Comparison of ENCODE assay signal across 2 cellular contexts in the genomic region with DNA sequence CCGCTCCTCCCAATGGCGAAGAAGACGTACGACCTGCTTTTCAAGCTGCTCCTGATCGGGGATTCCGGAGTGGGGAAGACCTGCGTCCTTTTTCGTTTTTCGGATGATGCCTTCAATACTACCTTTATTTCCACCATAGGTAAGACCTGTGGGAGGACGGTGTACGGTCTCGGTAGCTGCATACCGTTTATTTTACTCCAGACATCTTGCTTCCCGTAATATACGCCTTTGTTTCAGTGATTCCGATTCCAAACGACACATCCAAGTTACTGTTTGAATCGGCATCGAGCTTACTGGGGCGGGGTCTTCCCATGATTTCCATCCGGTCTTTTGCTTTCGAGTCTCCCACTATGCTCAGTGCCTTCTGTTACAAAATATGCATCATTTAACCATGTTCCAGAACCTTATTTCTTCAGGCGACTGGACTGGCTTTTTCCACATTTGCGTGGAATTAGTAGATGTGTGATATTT.
TF ChIP-seq lines count a peak whose summit lies in the region.

No MANE protein-coding gene starts in this region.

TF ChIP-seq in GM23338, 12 proteins besides CTCF, POLR2A, EP300 and RAD21 (continued from another document):
- no peak for TF ChIP-seq CREB1 (CRISPR knock-in tag; IDR thresholded peaks at IDR 0.05; ENCODE audit: low read depth)
- no peak for TF ChIP-seq STAT1 (IDR thresholded peaks at IDR 0.05; ENCODE audit: unreplicated experiment)
- TF ChIP-seq JUNB (IDR thresholded peaks at IDR 0.05; ENCODE audit: unreplicated experiment): no peak
- TF ChIP-seq, protein P1, sequence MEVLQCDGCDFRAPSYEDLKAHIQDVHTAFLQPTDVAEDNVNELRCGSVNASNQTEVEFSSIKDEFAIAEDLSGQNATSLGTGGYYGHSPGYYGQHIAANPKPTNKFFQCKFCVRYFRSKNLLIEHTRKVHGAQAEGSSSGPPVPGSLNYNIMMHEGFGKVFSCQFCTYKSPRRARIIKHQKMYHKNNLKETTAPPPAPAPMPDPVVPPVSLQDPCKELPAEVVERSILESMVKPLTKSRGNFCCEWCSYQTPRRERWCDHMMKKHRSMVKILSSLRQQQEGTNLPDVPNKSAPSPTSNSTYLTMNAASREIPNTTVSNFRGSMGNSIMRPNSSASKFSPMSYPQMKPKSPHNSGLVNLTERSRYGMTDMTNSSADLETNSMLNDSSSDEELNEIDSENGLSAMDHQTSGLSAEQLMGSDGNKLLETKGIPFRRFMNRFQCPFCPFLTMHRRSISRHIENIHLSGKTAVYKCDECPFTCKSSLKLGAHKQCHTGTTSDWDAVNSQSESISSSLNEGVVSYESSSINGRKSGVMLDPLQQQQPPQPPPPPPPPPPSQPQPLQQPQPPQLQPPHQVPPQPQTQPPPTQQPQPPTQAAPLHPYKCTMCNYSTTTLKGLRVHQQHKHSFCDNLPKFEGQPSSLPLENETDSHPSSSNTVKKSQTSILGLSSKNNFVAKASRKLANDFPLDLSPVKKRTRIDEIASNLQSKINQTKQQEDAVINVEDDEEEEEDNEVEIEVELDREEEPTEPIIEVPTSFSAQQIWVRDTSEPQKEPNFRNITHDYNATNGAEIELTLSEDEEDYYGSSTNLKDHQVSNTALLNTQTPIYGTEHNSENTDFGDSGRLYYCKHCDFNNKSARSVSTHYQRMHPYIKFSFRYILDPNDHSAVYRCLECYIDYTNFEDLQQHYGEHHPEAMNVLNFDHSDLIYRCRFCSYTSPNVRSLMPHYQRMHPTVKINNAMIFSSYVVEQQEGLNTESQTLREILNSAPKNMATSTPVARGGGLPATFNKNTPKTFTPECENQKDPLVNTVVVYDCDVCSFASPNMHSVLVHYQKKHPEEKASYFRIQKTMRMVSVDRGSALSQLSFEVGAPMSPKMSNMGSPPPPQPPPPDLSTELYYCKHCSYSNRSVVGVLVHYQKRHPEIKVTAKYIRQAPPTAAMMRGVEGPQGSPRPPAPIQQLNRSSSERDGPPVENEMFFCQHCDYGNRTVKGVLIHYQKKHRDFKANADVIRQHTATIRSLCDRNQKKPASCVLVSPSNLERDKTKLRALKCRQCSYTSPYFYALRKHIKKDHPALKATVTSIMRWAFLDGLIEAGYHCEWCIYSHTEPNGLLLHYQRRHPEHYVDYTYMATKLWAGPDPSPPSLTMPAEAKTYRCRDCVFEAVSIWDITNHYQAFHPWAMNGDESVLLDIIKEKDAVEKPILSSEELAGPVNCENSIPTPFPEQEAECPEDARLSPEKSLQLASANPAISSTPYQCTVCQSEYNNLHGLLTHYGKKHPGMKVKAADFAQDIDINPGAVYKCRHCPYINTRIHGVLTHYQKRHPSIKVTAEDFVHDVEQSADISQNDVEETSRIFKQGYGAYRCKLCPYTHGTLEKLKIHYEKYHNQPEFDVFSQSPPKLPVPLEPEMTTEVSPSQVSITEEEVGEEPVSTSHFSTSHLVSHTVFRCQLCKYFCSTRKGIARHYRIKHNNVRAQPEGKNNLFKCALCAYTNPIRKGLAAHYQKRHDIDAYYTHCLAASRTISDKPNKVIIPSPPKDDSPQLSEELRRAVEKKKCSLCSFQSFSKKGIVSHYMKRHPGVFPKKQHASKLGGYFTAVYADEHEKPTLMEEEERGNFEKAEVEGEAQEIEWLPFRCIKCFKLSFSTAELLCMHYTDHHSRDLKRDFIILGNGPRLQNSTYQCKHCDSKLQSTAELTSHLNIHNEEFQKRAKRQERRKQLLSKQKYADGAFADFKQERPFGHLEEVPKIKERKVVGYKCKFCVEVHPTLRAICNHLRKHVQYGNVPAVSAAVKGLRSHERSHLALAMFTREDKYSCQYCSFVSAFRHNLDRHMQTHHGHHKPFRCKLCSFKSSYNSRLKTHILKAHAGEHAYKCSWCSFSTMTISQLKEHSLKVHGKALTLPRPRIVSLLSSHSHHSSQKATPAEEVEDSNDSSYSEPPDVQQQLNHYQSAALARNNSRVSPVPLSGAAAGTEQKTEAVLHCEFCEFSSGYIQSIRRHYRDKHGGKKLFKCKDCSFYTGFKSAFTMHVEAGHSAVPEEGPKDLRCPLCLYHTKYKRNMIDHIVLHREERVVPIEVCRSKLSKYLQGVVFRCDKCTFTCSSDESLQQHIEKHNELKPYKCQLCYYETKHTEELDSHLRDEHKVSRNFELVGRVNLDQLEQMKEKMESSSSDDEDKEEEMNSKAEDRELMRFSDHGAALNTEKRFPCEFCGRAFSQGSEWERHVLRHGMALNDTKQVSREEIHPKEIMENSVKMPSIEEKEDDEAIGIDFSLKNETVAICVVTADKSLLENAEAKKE (CRISPR knock-in tag; IDR thresholded peaks at IDR 0.05): no peak
- TF ChIP-seq, protein P2, sequence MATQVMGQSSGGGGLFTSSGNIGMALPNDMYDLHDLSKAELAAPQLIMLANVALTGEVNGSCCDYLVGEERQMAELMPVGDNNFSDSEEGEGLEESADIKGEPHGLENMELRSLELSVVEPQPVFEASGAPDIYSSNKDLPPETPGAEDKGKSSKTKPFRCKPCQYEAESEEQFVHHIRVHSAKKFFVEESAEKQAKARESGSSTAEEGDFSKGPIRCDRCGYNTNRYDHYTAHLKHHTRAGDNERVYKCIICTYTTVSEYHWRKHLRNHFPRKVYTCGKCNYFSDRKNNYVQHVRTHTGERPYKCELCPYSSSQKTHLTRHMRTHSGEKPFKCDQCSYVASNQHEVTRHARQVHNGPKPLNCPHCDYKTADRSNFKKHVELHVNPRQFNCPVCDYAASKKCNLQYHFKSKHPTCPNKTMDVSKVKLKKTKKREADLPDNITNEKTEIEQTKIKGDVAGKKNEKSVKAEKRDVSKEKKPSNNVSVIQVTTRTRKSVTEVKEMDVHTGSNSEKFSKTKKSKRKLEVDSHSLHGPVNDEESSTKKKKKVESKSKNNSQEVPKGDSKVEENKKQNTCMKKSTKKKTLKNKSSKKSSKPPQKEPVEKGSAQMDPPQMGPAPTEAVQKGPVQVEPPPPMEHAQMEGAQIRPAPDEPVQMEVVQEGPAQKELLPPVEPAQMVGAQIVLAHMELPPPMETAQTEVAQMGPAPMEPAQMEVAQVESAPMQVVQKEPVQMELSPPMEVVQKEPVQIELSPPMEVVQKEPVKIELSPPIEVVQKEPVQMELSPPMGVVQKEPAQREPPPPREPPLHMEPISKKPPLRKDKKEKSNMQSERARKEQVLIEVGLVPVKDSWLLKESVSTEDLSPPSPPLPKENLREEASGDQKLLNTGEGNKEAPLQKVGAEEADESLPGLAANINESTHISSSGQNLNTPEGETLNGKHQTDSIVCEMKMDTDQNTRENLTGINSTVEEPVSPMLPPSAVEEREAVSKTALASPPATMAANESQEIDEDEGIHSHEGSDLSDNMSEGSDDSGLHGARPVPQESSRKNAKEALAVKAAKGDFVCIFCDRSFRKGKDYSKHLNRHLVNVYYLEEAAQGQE (IDR thresholded peaks at IDR 0.05; ENCODE audit: unreplicated experiment): no peak
- no peak for TF ChIP-seq EZH2 (IDR thresholded peaks at IDR 0.05; ENCODE audit: low read depth, unreplicated experiment)
- no peak for TF ChIP-seq EZH2phosphoT487 (IDR thresholded peaks at IDR 0.05; ENCODE audit: unreplicated experiment)
TF ChIP-seq in GM23338: peak in this region for 0.

TF ChIP-seq in WTC11, 78 proteins besides CTCF, POLR2A, EP300 and RAD21 (continues in another document):
- TF ChIP-seq, protein P3, sequence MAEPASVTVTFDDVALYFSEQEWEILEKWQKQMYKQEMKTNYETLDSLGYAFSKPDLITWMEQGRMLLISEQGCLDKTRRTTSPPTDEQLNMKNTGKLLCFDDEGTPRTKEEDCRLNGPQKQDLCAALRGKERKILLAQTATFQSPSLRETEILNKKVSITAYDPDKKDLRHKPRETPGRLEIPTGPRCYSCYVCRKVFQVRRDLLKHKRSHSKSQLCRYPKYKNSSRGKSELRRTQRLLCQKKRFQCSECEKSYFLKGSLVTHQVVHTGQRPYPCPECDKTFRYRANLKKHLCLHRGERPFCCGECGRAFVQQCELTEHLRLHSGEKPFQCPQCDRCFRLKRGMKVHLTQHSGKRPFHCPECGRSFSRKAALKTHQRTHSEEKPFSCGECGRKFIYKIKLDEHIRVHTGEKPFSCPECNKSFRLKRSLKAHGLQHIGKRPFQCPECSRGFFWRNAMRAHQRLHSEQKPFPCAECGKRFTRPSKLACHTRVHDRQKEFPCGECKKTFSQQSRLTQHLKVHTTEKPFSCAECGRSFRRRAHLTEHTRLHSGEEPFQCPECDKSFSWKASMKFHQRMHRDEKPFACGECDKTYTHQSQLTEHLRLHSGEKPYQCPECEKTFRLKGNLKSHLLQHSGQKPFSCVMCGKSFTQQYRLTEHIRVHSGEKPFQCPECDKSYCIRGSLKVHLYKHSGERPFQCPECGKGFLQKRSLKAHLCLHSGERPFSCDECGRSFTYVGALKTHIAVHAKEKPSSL (CRISPR knock-in tag; conservative IDR thresholded peaks at IDR 0.05): no peak
- TF ChIP-seq ELF4 (CRISPR knock-in tag; IDR thresholded peaks at IDR 0.05; ENCODE audit: low read depth) (no peak), TEAD1 (CRISPR knock-in tag; IDR thresholded peaks at IDR 0.05) (no peak), ZNF121 (CRISPR knock-in tag; IDR thresholded peaks at IDR 0.05) (no peak), RORB (CRISPR knock-in tag; IDR thresholded peaks at IDR 0.05) (no peak), ZNF671 (CRISPR knock-in tag; IDR thresholded peaks at IDR 0.05) (no peak), SMAD4 (CRISPR knock-in tag; IDR thresholded peaks at IDR 0.05) (no peak), NFYB (CRISPR knock-in tag; conservative IDR thresholded peaks at IDR 0.05; ENCODE audit: low read depth) (no peak), ZNF423 (CRISPR knock-in tag; IDR thresholded peaks at IDR 0.05) (no peak), ZNF317 (CRISPR knock-in tag; IDR thresholded peaks at IDR 0.05; ENCODE audit: borderline replicate concordance, low read depth) (no peak)
- TF ChIP-seq, protein P4, sequence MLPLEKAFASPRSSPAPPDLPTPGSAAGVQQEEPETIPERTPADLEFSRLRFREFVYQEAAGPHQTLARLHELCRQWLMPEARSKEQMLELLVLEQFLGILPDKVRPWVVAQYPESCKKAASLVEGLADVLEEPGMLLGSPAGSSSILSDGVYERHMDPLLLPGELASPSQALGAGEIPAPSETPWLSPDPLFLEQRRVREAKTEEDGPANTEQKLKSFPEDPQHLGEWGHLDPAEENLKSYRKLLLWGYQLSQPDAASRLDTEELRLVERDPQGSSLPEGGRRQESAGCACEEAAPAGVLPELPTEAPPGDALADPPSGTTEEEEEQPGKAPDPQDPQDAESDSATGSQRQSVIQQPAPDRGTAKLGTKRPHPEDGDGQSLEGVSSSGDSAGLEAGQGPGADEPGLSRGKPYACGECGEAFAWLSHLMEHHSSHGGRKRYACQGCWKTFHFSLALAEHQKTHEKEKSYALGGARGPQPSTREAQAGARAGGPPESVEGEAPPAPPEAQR (CRISPR knock-in tag; IDR thresholded peaks at IDR 0.05): no peak
- TF ChIP-seq, protein P5, sequence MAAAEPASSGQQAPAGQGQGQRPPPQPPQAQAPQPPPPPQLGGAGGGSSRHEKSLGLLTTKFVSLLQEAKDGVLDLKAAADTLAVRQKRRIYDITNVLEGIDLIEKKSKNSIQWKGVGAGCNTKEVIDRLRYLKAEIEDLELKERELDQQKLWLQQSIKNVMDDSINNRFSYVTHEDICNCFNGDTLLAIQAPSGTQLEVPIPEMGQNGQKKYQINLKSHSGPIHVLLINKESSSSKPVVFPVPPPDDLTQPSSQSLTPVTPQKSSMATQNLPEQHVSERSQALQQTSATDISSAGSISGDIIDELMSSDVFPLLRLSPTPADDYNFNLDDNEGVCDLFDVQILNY (CRISPR knock-in tag; IDR thresholded peaks at IDR 0.05): no peak
- TF ChIP-seq, protein P6, sequence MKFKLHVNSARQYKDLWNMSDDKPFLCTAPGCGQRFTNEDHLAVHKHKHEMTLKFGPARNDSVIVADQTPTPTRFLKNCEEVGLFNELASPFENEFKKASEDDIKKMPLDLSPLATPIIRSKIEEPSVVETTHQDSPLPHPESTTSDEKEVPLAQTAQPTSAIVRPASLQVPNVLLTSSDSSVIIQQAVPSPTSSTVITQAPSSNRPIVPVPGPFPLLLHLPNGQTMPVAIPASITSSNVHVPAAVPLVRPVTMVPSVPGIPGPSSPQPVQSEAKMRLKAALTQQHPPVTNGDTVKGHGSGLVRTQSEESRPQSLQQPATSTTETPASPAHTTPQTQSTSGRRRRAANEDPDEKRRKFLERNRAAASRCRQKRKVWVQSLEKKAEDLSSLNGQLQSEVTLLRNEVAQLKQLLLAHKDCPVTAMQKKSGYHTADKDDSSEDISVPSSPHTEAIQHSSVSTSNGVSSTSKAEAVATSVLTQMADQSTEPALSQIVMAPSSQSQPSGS (CRISPR knock-in tag; IDR thresholded peaks at IDR 0.05; ENCODE audit: borderline replicate concordance, low read depth): no peak
- TF ChIP-seq, protein P7, sequence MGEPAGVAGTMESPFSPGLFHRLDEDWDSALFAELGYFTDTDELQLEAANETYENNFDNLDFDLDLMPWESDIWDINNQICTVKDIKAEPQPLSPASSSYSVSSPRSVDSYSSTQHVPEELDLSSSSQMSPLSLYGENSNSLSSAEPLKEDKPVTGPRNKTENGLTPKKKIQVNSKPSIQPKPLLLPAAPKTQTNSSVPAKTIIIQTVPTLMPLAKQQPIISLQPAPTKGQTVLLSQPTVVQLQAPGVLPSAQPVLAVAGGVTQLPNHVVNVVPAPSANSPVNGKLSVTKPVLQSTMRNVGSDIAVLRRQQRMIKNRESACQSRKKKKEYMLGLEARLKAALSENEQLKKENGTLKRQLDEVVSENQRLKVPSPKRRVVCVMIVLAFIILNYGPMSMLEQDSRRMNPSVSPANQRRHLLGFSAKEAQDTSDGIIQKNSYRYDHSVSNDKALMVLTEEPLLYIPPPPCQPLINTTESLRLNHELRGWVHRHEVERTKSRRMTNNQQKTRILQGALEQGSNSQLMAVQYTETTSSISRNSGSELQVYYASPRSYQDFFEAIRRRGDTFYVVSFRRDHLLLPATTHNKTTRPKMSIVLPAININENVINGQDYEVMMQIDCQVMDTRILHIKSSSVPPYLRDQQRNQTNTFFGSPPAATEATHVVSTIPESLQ (CRISPR knock-in tag; IDR thresholded peaks at IDR 0.05): no peak
- TF ChIP-seq, protein P8, sequence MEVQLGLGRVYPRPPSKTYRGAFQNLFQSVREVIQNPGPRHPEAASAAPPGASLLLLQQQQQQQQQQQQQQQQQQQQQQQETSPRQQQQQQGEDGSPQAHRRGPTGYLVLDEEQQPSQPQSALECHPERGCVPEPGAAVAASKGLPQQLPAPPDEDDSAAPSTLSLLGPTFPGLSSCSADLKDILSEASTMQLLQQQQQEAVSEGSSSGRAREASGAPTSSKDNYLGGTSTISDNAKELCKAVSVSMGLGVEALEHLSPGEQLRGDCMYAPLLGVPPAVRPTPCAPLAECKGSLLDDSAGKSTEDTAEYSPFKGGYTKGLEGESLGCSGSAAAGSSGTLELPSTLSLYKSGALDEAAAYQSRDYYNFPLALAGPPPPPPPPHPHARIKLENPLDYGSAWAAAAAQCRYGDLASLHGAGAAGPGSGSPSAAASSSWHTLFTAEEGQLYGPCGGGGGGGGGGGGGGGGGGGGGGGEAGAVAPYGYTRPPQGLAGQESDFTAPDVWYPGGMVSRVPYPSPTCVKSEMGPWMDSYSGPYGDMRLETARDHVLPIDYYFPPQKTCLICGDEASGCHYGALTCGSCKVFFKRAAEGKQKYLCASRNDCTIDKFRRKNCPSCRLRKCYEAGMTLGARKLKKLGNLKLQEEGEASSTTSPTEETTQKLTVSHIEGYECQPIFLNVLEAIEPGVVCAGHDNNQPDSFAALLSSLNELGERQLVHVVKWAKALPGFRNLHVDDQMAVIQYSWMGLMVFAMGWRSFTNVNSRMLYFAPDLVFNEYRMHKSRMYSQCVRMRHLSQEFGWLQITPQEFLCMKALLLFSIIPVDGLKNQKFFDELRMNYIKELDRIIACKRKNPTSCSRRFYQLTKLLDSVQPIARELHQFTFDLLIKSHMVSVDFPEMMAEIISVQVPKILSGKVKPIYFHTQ (CRISPR knock-in tag; IDR thresholded peaks at IDR 0.05): no peak
- TF ChIP-seq, protein P9, sequence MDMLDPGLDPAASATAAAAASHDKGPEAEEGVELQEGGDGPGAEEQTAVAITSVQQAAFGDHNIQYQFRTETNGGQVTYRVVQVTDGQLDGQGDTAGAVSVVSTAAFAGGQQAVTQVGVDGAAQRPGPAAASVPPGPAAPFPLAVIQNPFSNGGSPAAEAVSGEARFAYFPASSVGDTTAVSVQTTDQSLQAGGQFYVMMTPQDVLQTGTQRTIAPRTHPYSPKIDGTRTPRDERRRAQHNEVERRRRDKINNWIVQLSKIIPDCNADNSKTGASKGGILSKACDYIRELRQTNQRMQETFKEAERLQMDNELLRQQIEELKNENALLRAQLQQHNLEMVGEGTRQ (CRISPR knock-in tag; IDR thresholded peaks at IDR 0.05): no peak
